ENCODE assay signal across 8 cellular contexts in genomic region chr17:17495448-17496188, GRCh38. TPM values are rescaled to one million over a fixed set of nuclear protein-coding genes. Genes with fewer than 3 reads are reported as not detected.
DNase-seq lines count a peak whose midpoint lies in the region; ATAC-seq, FAIRE-seq and TF ChIP-seq lines count a peak whose summit lies in the region.

No MANE protein-coding gene starts in this region.

- H3K9ac ChIP-seq in Loucy (ENCODE audit: low read depth, low read length, poor library complexity, severe bottlenecking): peak overlapping the region; percentile 81

- WGBS in hepatocyte (ENCODE audit: low lambda C conversion rate, missing lambda C conversion rate): 2% methylated on average over 70 of the region's 77 CpGs

- no peaks in the 10 kb centered on the region for H3K36me3 ChIP-seq in CD8-positive, alpha-beta T cell (ENCODE audit: insufficient read depth, low read length)
- peaks cover 18% of the 10 kb centered on the region; the same call in 1 of the 2 replicates for H3K36me3 ChIP-seq in Loucy (ENCODE audit: insufficient read depth, low read length)
- no peaks in the 10 kb centered on the region for H3K36me3 ChIP-seq in hepatocyte (replicated peaks; ENCODE audit: insufficient read depth, low read depth)
- peaks cover 0 to 8% of the 10 kb centered on the region in 2 donors for H3K36me3 ChIP-seq in gastrocnemius medialis

- H3K9me3 ChIP-seq in CD8-positive, alpha-beta T cell (ENCODE audit: low read length): no peaks in the 10 kb centered on the region
- H3K9me3 ChIP-seq in Loucy (ENCODE audit: insufficient read depth, low read depth, low read length): no peaks in the 10 kb centered on the region
- no peaks in the 10 kb centered on the region for H3K9me3 ChIP-seq in hepatocyte (ENCODE audit: low read depth)
- H3K9me3 ChIP-seq in gastrocnemius medialis: no peaks in the 10 kb centered on the region

- TF ChIP-seq POLR2A in gastrocnemius medialis (IDR thresholded peaks at IDR 0.05) (no peak), H54 (IDR thresholded peaks at IDR 0.05; ENCODE audit: low read depth, low read length) (no peak)

- H3K27me3 ChIP-seq in CD8-positive, alpha-beta T cell (ENCODE audit: insufficient read depth, low read length): no peaks in the 10 kb centered on the region
- H3K27me3 ChIP-seq in Loucy (ENCODE audit: insufficient read depth, low read length, poor library complexity, severe bottlenecking) (no peaks in the 10 kb centered on the region), hepatocyte (peaks cover 9% of the 10 kb centered on the region), gastrocnemius medialis (no peaks in the 10 kb centered on the region)

- TF ChIP-seq CTCF in CD8-positive, alpha-beta T cell (IDR thresholded peaks at IDR 0.05): no peak
- TF ChIP-seq CTCF in Loucy (conservative IDR thresholded peaks at IDR 0.05; ENCODE audit: low read length) (no peak), hepatocyte (IDR thresholded peaks at IDR 0.05; ENCODE audit: poor library complexity) (no peak), gastrocnemius medialis (IDR thresholded peaks at IDR 0.05 in 4 of 5, conservative IDR thresholded peaks at IDR 0.05 in 1 of 5) (no peak)

- peaks cover 16% of the 10 kb centered on the region for H3K4me1 Mint-ChIP-seq in CD8-positive, alpha-beta T cell (ENCODE audit: low read depth)

- H3K79me2 ChIP-seq in Loucy (ENCODE audit: insufficient read depth, low read length): no peaks in the 10 kb centered on the region
- H3K79me2 ChIP-seq in hepatocyte: no peaks in the 10 kb centered on the region

- DNase-seq in CD8-positive, alpha-beta T cell: peak in 5 of 7 experiments; percentile 10 to 65 (median 27)
- DNase-seq in amniotic epithelial cell (ENCODE audit: low read depth) (peak; percentile 21), hepatocyte (ENCODE audit: low spot score) (peak; percentile 53), gastrocnemius medialis (no peak), H54 (ENCODE audit: insufficient read length, low spot score) (no peak), RCC 7860 (ENCODE audit: low spot score) (no peak)

- H2AFZ ChIP-seq in Loucy (ENCODE audit: low read length) (peak overlapping the region; percentile 96; the same call in 1 of the 2 replicates), hepatocyte (peak overlapping the region; percentile 42)

- H3F3A ChIP-seq in Loucy (ENCODE audit: low read depth): no peaks in the 10 kb centered on the region; the same call in 1 of the 2 replicates

- H3K27ac ChIP-seq in CD8-positive, alpha-beta T cell (ENCODE audit: low read depth, low read length): no peak overlapping the region
- H3K27ac ChIP-seq in hepatocyte (peak overlapping the region; percentile 25), gastrocnemius medialis (peak overlapping the region; percentile 82 to 97 (median 94))

- H4K20me1 ChIP-seq in Loucy (ENCODE audit: insufficient read depth, low read length, poor library complexity, severe bottlenecking) (no peaks in the 10 kb centered on the region), hepatocyte (ENCODE audit: insufficient read depth, poor library complexity, severe bottlenecking) (no peaks in the 10 kb centered on the region)

- peaks cover 19% of the 10 kb centered on the region for H3K36me3 Mint-ChIP-seq in CD8-positive, alpha-beta T cell

- H3K4me1 ChIP-seq in CD8-positive, alpha-beta T cell (ENCODE audit: insufficient read depth, low read length): peaks cover 13% of the 10 kb centered on the region
- H3K4me1 ChIP-seq in Loucy (ENCODE audit: insufficient read depth, low read length, poor library complexity, severe bottlenecking) (peaks cover 13% of the 10 kb centered on the region), hepatocyte (ENCODE audit: insufficient read depth) (peaks cover 21% of the 10 kb centered on the region), gastrocnemius medialis (peaks cover 17 to 30% of the 10 kb centered on the region in 2 donors)

- in situ Hi-C loops in gastrocnemius medialis (cut with MboI; ENCODE audit: low sequenced_read_pairs in 4 of 4): loop anchor here (5.0 to 10.0 kb wide), 2 partner anchors 77 to 141 kb away; no protein-coding TSS in a partner anchor

- CTCF ChIA-PET in CD8-positive, alpha-beta T cell (lab: Charles Lee): interaction anchor here (0.9 to 3.5 kb wide), 12 partner anchors 11 to 145 kb away, joined by 3 to 57 read pairs (median 5); partner anchors contain the start of genes MED9 and PEMT

- no peak for FAIRE-seq in H54 (lab: Jason Lieb, UNC)
- FAIRE-seq in RCC 7860 (lab: Jason Lieb, UNC): no peak

- H3K27ac Mint-ChIP-seq in CD8-positive, alpha-beta T cell: no peak overlapping the region

- peak overlapping the region; percentile 84 for H3K4me3 Mint-ChIP-seq in CD8-positive, alpha-beta T cell

- H3K9me2 ChIP-seq in Loucy (replicated peaks; ENCODE audit: low read depth, low read length): no peaks in the 10 kb centered on the region
- H3K9me2 ChIP-seq in hepatocyte (replicated peaks; ENCODE audit: insufficient read depth): no peaks in the 10 kb centered on the region

- intact Hi-C loops in CD8-positive, alpha-beta T cell (cut with DNase I, micrococcal nuclease): loop anchor here (1.0 to 5.0 kb wide), 11 partner anchors 18 to 537 kb away; partner anchors contain the start of genes PEMT (in 2 of the 2), DRC3 (in 1 of the 2) and TOM1L2 (in 1 of the 2)
- intact Hi-C loops in gastrocnemius medialis (cut with DNase I; ENCODE audit: low total_unique reads): loop anchor here (1.0 to 10.0 kb wide), 4 partner anchors 39 to 451 kb away; partner anchors contain the start of gene MPRIP

- H3K4me2 ChIP-seq in Loucy (ENCODE audit: low read depth, low read length, poor library complexity, severe bottlenecking) (peak overlapping the region; percentile 90), hepatocyte (peak overlapping the region; percentile 99)

- H3K9me3 Mint-ChIP-seq in CD8-positive, alpha-beta T cell: no peaks in the 10 kb centered on the region

- peak overlapping the region; percentile 76 for H3K4me3 ChIP-seq in CD8-positive, alpha-beta T cell (ENCODE audit: low read depth, low read length)
- H3K4me3 ChIP-seq in Loucy (ENCODE audit: low read length, poor library complexity, severe bottlenecking) (peak overlapping the region; percentile 86), hepatocyte (peak overlapping the region; percentile 70), gastrocnemius medialis (peak overlapping the region; percentile 80 to 93 (median 90))

- H3K27me3 Mint-ChIP-seq in CD8-positive, alpha-beta T cell (ENCODE audit: low read depth): peaks cover 6% of the 10 kb centered on the region

- ATAC-seq in CD8-positive, alpha-beta T cell: peak; percentile 6
- ATAC-seq in gastrocnemius medialis (peak; percentile 16 to 17), HG03432 (IDR thresholded peaks at IDR 0.05; ENCODE audit: unreplicated experiment) (no peak)

- POLR2A ChIA-PET in CD8-positive, alpha-beta T cell (lab: Charles Lee): interaction anchor here (1.5 to 2.0 kb wide), 3 partner anchors 10 to 139 kb away, joined by 4 to 10 read pairs (median 7); partner anchors contain the start of gene PEMT

RNA-seq across cellular contexts. Expression of gene RASD1, which starts 0.6 kb away (rescaled TPM):
- total RNA-seq in CD8-positive, alpha-beta T cell: 1 to 10 TPM; 2.8 to 2.9 TPM
- 23.5 and 24.0 TPM in 2 replicates for total RNA-seq in hepatocyte
- polyA plus RNA-seq in hepatocyte: 44.8 and 46.9 TPM in 2 replicates
- 100 to 1,000 TPM in 2 of 4 donors, 10 to 100 TPM in 2; 61.3 to 264 (median 102) TPM for total RNA-seq in gastrocnemius medialis

RNA-seq across cellular contexts. Expression of gene MED9, which starts 18.8 kb away (rescaled TPM):
- total RNA-seq in CD8-positive, alpha-beta T cell: 10 to 100 TPM; 35.4 to 35.9 TPM
- total RNA-seq in hepatocyte: 17.3 and 19.7 TPM in 2 replicates
- 17.1 and 21.1 TPM in 2 replicates for polyA plus RNA-seq in hepatocyte
- 10 to 100 TPM; 20.4 to 33.7 (median 27.7) TPM for total RNA-seq in gastrocnemius medialis

Comparison
In these comparisons a context has a peak if more than half of its experiments do, and no peak if none do; other contexts are left out.
1. DNase-seq: peak in CD8-positive, alpha-beta T cell (5 of 7), amniotic epithelial cell (single experiment) and hepatocyte (single experiment); none in gastrocnemius medialis (0 of 2), H54 (single experiment) and RCC 7860 (single experiment).
2. Peak in every context shown above with its lines, with median percentiles within 50 percentile points of each other: H3K4me3 ChIP-seq.